In the genomic region with DNA sequence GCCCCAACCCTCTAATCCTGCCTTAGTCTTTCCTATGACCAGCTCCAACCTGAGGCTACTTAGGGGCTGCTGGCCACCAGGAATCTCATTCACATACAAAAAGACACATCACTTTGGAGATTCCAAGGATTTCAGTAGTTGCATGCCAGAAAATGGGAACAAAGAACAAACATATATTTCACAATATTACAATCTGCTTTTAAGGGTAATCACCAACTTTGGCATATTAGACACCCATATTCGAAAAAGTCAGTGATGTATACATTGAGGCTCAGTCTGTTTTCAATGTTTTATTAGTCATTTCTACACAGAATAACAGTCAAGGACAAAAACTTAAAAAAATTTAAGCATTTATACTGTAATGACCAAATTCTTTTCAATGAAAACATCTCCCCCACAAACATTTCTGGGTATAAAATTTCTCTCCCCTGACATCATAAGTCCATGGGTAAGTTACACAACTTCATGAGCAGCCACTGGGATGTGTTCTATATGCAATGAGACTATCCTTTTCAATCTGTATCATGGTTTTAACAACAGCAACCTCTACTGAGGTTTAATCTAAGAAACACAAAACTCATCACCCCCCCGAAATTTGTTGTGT, we compare ENCODE assay signal across 26 cellular contexts.
A peak's percentile ranks its signal among the peaks of the same experiment; 100 is the strongest.
DNase-seq lines count a peak whose midpoint lies in the region; TF ChIP-seq lines count a peak whose summit lies in the region.
"Had no signal": no experiment of that assay in that cellular context is flagged by ENCODE, and none has a peak within 500 bp of the region (broad histone marks: within the 10 kb centered on the region; RNA-seq: fewer than 3 reads in every experiment).

No MANE protein-coding gene starts in this region.

- H3K4me3 ChIP-seq in skeletal muscle cell (ENCODE audit: low read depth, low read length) (no peak overlapping the region), testis (no peak overlapping the region)
- H3K4me3 ChIP-seq: esophagus squamous epithelium, heart left ventricle, ovary, SJSA1, upper lobe of right lung had no signal

- TF ChIP-seq POLR2A in testis (IDR thresholded peaks at IDR 0.05), result no peak

- WGBS in testis, 2 donors, result 82 to 84% methylated on average over 2 of the region's 2 CpGs

- no peaks in the 10 kb centered on the region for H3K4me1 ChIP-seq in testis
- H3K4me1 ChIP-seq: esophagus squamous epithelium, heart left ventricle, SJSA1, upper lobe of right lung had no signal

- no peaks in the 10 kb centered on the region for H3K27me3 ChIP-seq in testis
- H3K27me3 ChIP-seq: esophagus squamous epithelium, heart left ventricle, ovary, SJSA1, upper lobe of right lung had no signal

- no peaks in the 10 kb centered on the region for H3K9me3 ChIP-seq in testis
- H3K9me3 ChIP-seq: ovary, SJSA1, upper lobe of right lung had no signal

- TF ChIP-seq CTCF in AG09319 (IDR thresholded peaks at IDR 0.05; ENCODE audit: low read depth, low read length), result no peak
- no peak for TF ChIP-seq CTCF in testis (IDR thresholded peaks at IDR 0.05)

- no peaks in the 10 kb centered on the region for H3K36me3 ChIP-seq in testis (ENCODE audit: low read depth, missing control alignments)
- H3K36me3 ChIP-seq: esophagus squamous epithelium, heart left ventricle, ovary, SJSA1, upper lobe of right lung had no signal

- DNase-seq in AG09319 (ENCODE audit: extremely low read depth, low read depth), result peak; percentile 2
- DNase-seq in HCEC 1CT, result peak; percentile 60
- peak; percentile 32 for DNase-seq in dedifferentiated amniotic fluid mesenchymal stem cell (ENCODE audit: extremely low spot score)
- DNase-seq in skeletal muscle cell (ENCODE audit: low read depth), result peak; percentile 7
- no peak for DNase-seq in testis
- DNase-seq in activated CD4-positive, alpha-beta T cell treated with anti-CD3 and anti-CD28 coated beads for 4 hours, result no peak
- DNase-seq in retina, result no peak
- DNase-seq in DMS 273 treated with DMSO at 0.1 percent for 48 hours (lab: John Stamatoyannopoulos, UW), result no peak
- DNase-seq: activated CD4-positive, alpha-beta T cell treated with anti-CD3 and anti-CD28 coated beads, Interleukin-2, amount 10 ng/mL, durations not matched to agents 24 days and 14 days; activated CD8-positive, alpha-beta memory T cell treated with anti-CD3 and anti-CD28 coated beads, Interleukin-2, amount 10 ng/mL, durations not matched to agents 7 days and 5 days; AML-193; CD8-positive, alpha-beta memory T cell; effector memory CD4-positive, alpha-beta T cell; esophagus squamous epithelium; heart left ventricle; immature natural killer cell; left ventricle myocardium superior; NCI-H1105 treated with DMSO at 0.1 percent for 48 hours; NCI-H2081; NCI-H446 treated with DMSO at 0.1 percent for 48 hours; ovary; right cardiac atrium; stimulated activated CD8-positive, alpha-beta memory T cell treated with anti-CD3 and anti-CD28 coated beads, Interleukin-4, amount 100 ng/mL, for 48 hours; T-helper 17 cell; upper lobe of right lung had no signal

- intact Hi-C loops in testis (cut with DNase I; ENCODE audit: low total_unique reads), result no loop called here

- H3K27ac ChIP-seq in testis, result no peak overlapping the region
- H3K27ac ChIP-seq: esophagus squamous epithelium, heart left ventricle, ovary, SJSA1, upper lobe of right lung had no signal

Comparison
In these comparisons a context has a peak if more than half of its experiments do, and no peak if none do; other contexts are left out.
1. DNase-seq: peak in AG09319 (single experiment), HCEC 1CT (single experiment), dedifferentiated amniotic fluid mesenchymal stem cell (single experiment) and skeletal muscle cell (single experiment); none in testis (single experiment), activated CD4-positive, alpha-beta T cell treated with anti-CD3 and anti-CD28 coated beads for 4 hours (0 of 2), retina (single experiment) and DMS 273 treated with DMSO at 0.1 percent for 48 hours (single experiment).